30 cellular contexts compared by ENCODE assay signal in genomic region chr18:12767580-12768155, GRCh38.
"Had no signal": no experiment of that assay in that cellular context is flagged by ENCODE, and none has a peak within 500 bp of the region (broad histone marks: within the 10 kb centered on the region; RNA-seq: fewer than 3 reads in every experiment).

No MANE protein-coding gene starts in this region.

- FAIRE-seq: pancreas had no signal

- H3K27ac Mint-ChIP-seq: mesothelial cell of epicardium; naive B cell; nephron; stimulated activated naive B cell treated with anti-CD40 and anti-IgM and Interleukin-4, amounts not matched to agents 10 μg/mL and 1 μg/mL and 100 μg/mL, for 72 hours had no signal

- H3K36me3 ChIP-seq: heart right ventricle, left lung, lower lobe of right lung, pancreas, prostate gland, stomach, thyroid gland, transverse colon, upper lobe of left lung, vagina had no signal

- H3K79me2 ChIP-seq: hepatocyte had no signal

- H3K4me3 ChIP-seq: heart right ventricle, hepatocyte, left lung, lower lobe of right lung, pancreas, prostate gland, smooth muscle cell, stomach, testis, thyroid gland, transverse colon, upper lobe of left lung, vagina had no signal

- H3K27ac ChIP-seq: heart right ventricle, hepatocyte, left lung, lower lobe of right lung, pancreas, prostate gland, stomach, testis, thyroid gland, transverse colon, upper lobe of left lung, vagina had no signal

- H3K9me3 Mint-ChIP-seq: mesothelial cell of epicardium; naive B cell; nephron; neural crest cell; stimulated activated naive B cell treated with anti-CD40 and anti-IgM and Interleukin-4, amounts not matched to agents 10 μg/mL and 1 μg/mL and 100 μg/mL, for 72 hours had no signal

- H3K36me3 Mint-ChIP-seq: mesothelial cell of epicardium; naive B cell; stimulated activated naive B cell treated with anti-CD40 and anti-IgM and Interleukin-4, amounts not matched to agents 10 μg/mL and 1 μg/mL and 100 μg/mL, for 72 hours had no signal

- H3K4me1 Mint-ChIP-seq: mesothelial cell of epicardium, naive B cell, nephron had no signal

- H3K27me3 Mint-ChIP-seq: naive B cell; stimulated activated naive B cell treated with anti-CD40 and anti-IgM and Interleukin-4, amounts not matched to agents 10 μg/mL and 1 μg/mL and 100 μg/mL, for 72 hours had no signal

- H3K4me1 ChIP-seq: heart right ventricle, left lung, lower lobe of right lung, pancreas, prostate gland, testis, thyroid gland, transverse colon, upper lobe of left lung, vagina had no signal

- H3K9me3 ChIP-seq: heart right ventricle, left lung, lower lobe of right lung, pancreas, prostate gland, stomach, testis, thyroid gland, transverse colon, upper lobe of left lung, vagina had no signal

- H3K4me3 Mint-ChIP-seq: mesothelial cell of epicardium; naive B cell; nephron; neural crest cell; stimulated activated naive B cell treated with anti-CD40 and anti-IgM and Interleukin-4, amounts not matched to agents 10 μg/mL and 1 μg/mL and 100 μg/mL, for 72 hours had no signal

- ATAC-seq: heart right ventricle; left colon; left lung; lower lobe of right lung; stimulated activated naive B cell treated with anti-CD40 and anti-IgM and Interleukin-4, amounts not matched to agents 10 μg/mL and 1 μg/mL and 100 μg/mL, for 72 hours; stimulated activated naive CD8-positive, alpha-beta T cell treated with anti-CD3 and anti-CD28 coated beads, Interleukin-15, Interleukin-2, amounts not matched to agents 100 U/mL and 50 U/mL, for 24 hours had no signal

- H3K4me2 ChIP-seq: smooth muscle cell had no signal

- DNase-seq: heart right ventricle; kidney glomerular epithelial cell; left colon; left lung; lower lobe of right lung; mammary epithelial cell; mesenchymal stem cell; naive B cell; nucleus accumbens; pancreas; posterior cingulate gyrus; retina; stimulated activated CD4-positive, alpha-beta T cell treated with anti-CD3 and anti-CD28 coated beads, Interleukin-12 subunit alpha, Interleukin-12 subunit beta, amount 100 ng/mL, for 4 hours; stimulated activated CD4-positive, alpha-beta T cell treated with anti-CD3 and anti-CD28 coated beads, Interleukin-15, amount 100 ng/mL, for 24 hours; stimulated activated CD4-positive, alpha-beta T cell treated with anti-CD3 and anti-CD28 coated beads, Interleukin-2, amount 100 ng/mL, for 24 hours; stimulated activated CD4-positive, alpha-beta T cell treated with anti-CD3 and anti-CD28 coated beads, Interleukin-4, amount 100 ng/mL, for 1 hour; stimulated activated naive B cell treated with anti-CD40 and anti-IgM and Interleukin-4, amounts not matched to agents 10 μg/mL and 1 μg/mL and 100 μg/mL, for 72 hours; stimulated activated naive CD8-positive, alpha-beta T cell treated with anti-CD3 and anti-CD28 coated beads, Interleukin-15, Interleukin-2, amounts not matched to agents 100 U/mL and 50 U/mL, for 24 hours; testis; thyroid gland; transverse colon had no signal

- H3K27me3 ChIP-seq: hepatocyte, left lung, pancreas, stomach, testis, thyroid gland, transverse colon, upper lobe of left lung, vagina had no signal
